Comparison of ENCODE assay signal across 7 cellular contexts in genomic region chr6:52389626-52390360, GRCh38. TPM values are rescaled to one million over a fixed set of nuclear protein-coding genes. Genes with fewer than 3 reads are reported as not detected.
A peak's percentile ranks its signal among the peaks of the same experiment; 100 is the strongest.
DNase-seq lines count a peak whose midpoint lies in the region; ATAC-seq and TF ChIP-seq lines count a peak whose summit lies in the region.

No MANE protein-coding gene starts in this region.

- H3K4me3 Mint-ChIP-seq in natural killer cell = peak overlapping the region; percentile 91

- DNase-seq in UCSD-AML1 (lab: John Stamatoyannopoulos, UW; ENCODE audit: unreplicated experiment) (peak; percentile 26), dermis blood vessel endothelial cell (peak; percentile 82), natural killer cell (no peak), DMS 273 treated with DMSO at 0.1 percent for 48 hours (lab: John Stamatoyannopoulos, UW) (no peak)

- H3K27ac Mint-ChIP-seq in natural killer cell = peak overlapping the region; percentile 96 to 98

- no peaks in the 10 kb centered on the region for H3K36me3 ChIP-seq in KOPT-K1 (ENCODE audit: insufficient read depth, low read length)

- intact Hi-C loops in natural killer cell (cut with micrococcal nuclease) = loop anchor here (2.0 to 10.0 kb wide), 4 partner anchors 29 to 215 kb away; partner anchors contain the start of gene MCM3

- peaks cover 4% of the 10 kb centered on the region for H3K9me3 ChIP-seq in KOPT-K1 (ENCODE audit: insufficient read depth, low read length, poor library complexity, severe bottlenecking)

- peaks cover 42 to 52% of the 10 kb centered on the region in 2 donors for H3K4me1 Mint-ChIP-seq in natural killer cell

- peak; percentile 70 for ATAC-seq in GM18502 (IDR thresholded peaks at IDR 0.05; ENCODE audit: poor library complexity, unreplicated experiment)
- peak; percentile 65 for ATAC-seq in GM21786 (IDR thresholded peaks at IDR 0.05; ENCODE audit: unreplicated experiment)
- ATAC-seq in natural killer cell = peak; percentile 56 to 69 (median 59)

- no peaks in the 10 kb centered on the region for H3K36me3 Mint-ChIP-seq in natural killer cell

- H3K27ac ChIP-seq in KOPT-K1 (ENCODE audit: low read depth, low read length, poor library complexity, severe bottlenecking) = peak overlapping the region; percentile 87

- no peaks in the 10 kb centered on the region for H3K27me3 Mint-ChIP-seq in natural killer cell (ENCODE audit: low read depth in 2 of 2)

- H3K9me3 Mint-ChIP-seq in natural killer cell = no peaks in the 10 kb centered on the region

- peak; percentile 35 for TF ChIP-seq CTCF in natural killer cell (IDR thresholded peaks at IDR 0.05)

RNA-seq across cellular contexts. Expression of gene PAQR8, which starts 27.8 kb away (rescaled TPM):
- total RNA-seq in dermis blood vessel endothelial cell (12.4 and 19.4 TPM in 2 replicates), natural killer cell (1 to 10 TPM; 2.4 to 5.0 (median 4.6) TPM)

RNA-seq across cellular contexts. Expression of gene EFHC1, which starts 30.3 kb away (rescaled TPM):
- 9.9 and 11.3 TPM in 2 replicates for total RNA-seq in dermis blood vessel endothelial cell
- 10 to 100 TPM; 10.7 to 20.9 (median 13.7) TPM for total RNA-seq in natural killer cell

Comparison
In these comparisons a context has a peak if more than half of its experiments do, and no peak if none do; other contexts are left out.
1. DNase-seq: peak in UCSD-AML1 (single experiment) and dermis blood vessel endothelial cell (single experiment); none in natural killer cell (single experiment) and DMS 273 treated with DMSO at 0.1 percent for 48 hours (single experiment).
2. Peak in every context shown above with its lines, with median percentiles within 50 percentile points of each other: ATAC-seq.